In the genomic region with DNA sequence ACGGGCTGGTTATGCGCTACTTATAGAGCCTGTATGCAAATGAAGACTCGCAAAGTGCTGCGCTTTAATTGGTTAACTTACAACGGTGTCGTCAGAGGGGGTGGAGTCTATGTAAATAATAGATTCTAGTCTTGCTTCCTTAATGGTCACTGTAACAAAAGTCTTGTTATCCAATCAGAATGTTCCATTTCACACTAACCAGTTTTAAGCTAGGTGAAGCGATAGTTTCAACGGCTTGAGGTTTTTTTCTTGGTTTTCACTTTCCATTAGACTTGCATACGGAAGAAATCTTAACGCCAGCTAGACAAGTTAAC, we compare ENCODE assay signal across 8 cellular contexts.
A peak's percentile ranks its signal among the peaks of the same experiment; 100 is the strongest.
DNase-seq lines count a peak whose midpoint lies in the region; ATAC-seq and TF ChIP-seq lines count a peak whose summit lies in the region.
"Not testable (repeated sequence)": the region's sequence is repeated elsewhere in the genome, so short reads cannot be mapped to it uniquely, and the experiment has no call there.

No MANE protein-coding gene starts in this region.

- CTCF ChIA-PET in Panc1 (lab: Charles Lee), result not testable (repeated sequence)

- H3K4me1 ChIP-seq in BE2C; Panc1 (ENCODE audit: control insufficient read depth, insufficient read depth, low read length); foreskin keratinocyte; left lung; psoas muscle; testis: not testable (repeated sequence)

- intact Hi-C loops in Panc1 (cut with micrococcal nuclease; ENCODE audit: unreplicated experiment); left lung (cut with DNase I); psoas muscle (cut with DNase I); testis (cut with DNase I; ENCODE audit: low total_unique reads): not testable (repeated sequence)

- H3K4me3 ChIP-seq in BE2C (ENCODE audit: low read depth, low read length) (peak overlapping the region; percentile 28), Panc1 (ENCODE audit: low read depth in 2 of 2, low read length in 2 of 2) (peak overlapping the region; percentile 44 to 51), coronary artery (peak overlapping the region; percentile 63), left lung (peak overlapping the region in 1 of 2 donors; percentile 16), psoas muscle (peak overlapping the region; percentile 56), testis (peak overlapping the region; percentile 32 to 48)

- not testable (repeated sequence) for H3K36me3 Mint-ChIP-seq in activated naive CD8-positive, alpha-beta T cell treated with anti-CD3 and anti-CD28 coated beads, Interleukin-2, amount 10 ng/mL, durations not matched to agents 7 days and 5 days

- DNase-seq in BE2C; Panc1 (ENCODE audit: low read depth, low spot score); activated naive CD8-positive, alpha-beta T cell treated with anti-CD3 and anti-CD28 coated beads, Interleukin-2, amount 10 ng/mL, durations not matched to agents 7 days and 5 days; coronary artery (ENCODE audit: low spot score); foreskin keratinocyte; left lung; psoas muscle; testis: not testable (repeated sequence)

- H3K4me3 Mint-ChIP-seq in activated naive CD8-positive, alpha-beta T cell treated with anti-CD3 and anti-CD28 coated beads, Interleukin-2, amount 10 ng/mL, durations not matched to agents 7 days and 5 days, result not testable (repeated sequence)

- not testable (repeated sequence) for H3K4me1 Mint-ChIP-seq in activated naive CD8-positive, alpha-beta T cell treated with anti-CD3 and anti-CD28 coated beads, Interleukin-2, amount 10 ng/mL, durations not matched to agents 7 days and 5 days

- H3K27ac ChIP-seq in Panc1 (ENCODE audit: low read length); foreskin keratinocyte; left lung; psoas muscle; testis: not testable (repeated sequence)
- peak overlapping the region in 1 of 2 donors; percentile 77 for H3K27ac ChIP-seq in coronary artery

- BruUV-seq in Panc1 (replicated peaks; lab: Mats Ljungman, UMichigan), result not testable (repeated sequence)

- H3K36me3 ChIP-seq in BE2C; Panc1 (ENCODE audit: control insufficient read depth, insufficient read depth, low read length); left lung; psoas muscle (ENCODE audit: insufficient read depth in 1 of 2, low read depth in 1 of 2); testis (ENCODE audit: low read depth, missing control alignments): not testable (repeated sequence)

- POLR2A ChIA-PET in Panc1 (lab: Charles Lee); activated naive CD8-positive, alpha-beta T cell treated with anti-CD3 and anti-CD28 coated beads, Interleukin-2, amount 10 ng/mL, durations not matched to agents 7 days and 5 days (lab: Charles Lee): not testable (repeated sequence)

- in situ Hi-C loops in Panc1 (cut with HindIII; ENCODE audit: low pct_unique_long_range_greater_than_20kb, low sequenced_read_pairs), result not testable (repeated sequence)

- not testable (repeated sequence) for H3K27ac Mint-ChIP-seq in activated naive CD8-positive, alpha-beta T cell treated with anti-CD3 and anti-CD28 coated beads, Interleukin-2, amount 10 ng/mL, durations not matched to agents 7 days and 5 days

- WGBS in psoas muscle, 3 donors, result 1 to 6% (median 2%) methylated on average over 4 to 6 of the region's 10 CpGs
- 8 to 13% methylated on average over 6 to 10 of the region's 10 CpGs for WGBS in testis, 2 donors

- TF ChIP-seq POLR2A in testis (IDR thresholded peaks at IDR 0.05), result not testable (repeated sequence)

- not testable (repeated sequence) for H3K27me3 ChIP-seq in BE2C; Panc1 (ENCODE audit: control insufficient read depth, insufficient read depth, low read length); foreskin keratinocyte; left lung; psoas muscle (ENCODE audit: insufficient read depth in 3 of 3, low read length in 2 of 3); testis

- TF ChIP-seq CTCF in BE2C (IDR thresholded peaks at IDR 0.05; ENCODE audit: low read depth, low read length); Panc1 (IDR thresholded peaks at IDR 0.05); coronary artery (IDR thresholded peaks at IDR 0.05); foreskin keratinocyte (conservative IDR thresholded peaks at IDR 0.05); left lung (IDR thresholded peaks at IDR 0.05); psoas muscle (IDR thresholded peaks at IDR 0.05); testis (IDR thresholded peaks at IDR 0.05): not testable (repeated sequence)

- H3K9me3 Mint-ChIP-seq in activated naive CD8-positive, alpha-beta T cell treated with anti-CD3 and anti-CD28 coated beads, Interleukin-2, amount 10 ng/mL, durations not matched to agents 7 days and 5 days, result not testable (repeated sequence)

- not testable (repeated sequence) for H3K9me3 ChIP-seq in BE2C; Panc1 (ENCODE audit: control insufficient read depth, insufficient read depth, low read depth, low read length); left lung; psoas muscle; testis

- ATAC-seq in Panc1 (peak; percentile 91), foreskin keratinocyte (peak; percentile 88), left lung (peak; percentile 92), psoas muscle (peak; percentile 89 to 97 (median 94))
- peak; percentile 37 for ATAC-seq in activated naive CD8-positive, alpha-beta T cell treated with anti-CD3 and anti-CD28 coated beads, Interleukin-2, amount 10 ng/mL, durations not matched to agents 7 days and 5 days (ENCODE audit: low read depth)

- not testable (repeated sequence) for H3K27me3 Mint-ChIP-seq in activated naive CD8-positive, alpha-beta T cell treated with anti-CD3 and anti-CD28 coated beads, Interleukin-2, amount 10 ng/mL, durations not matched to agents 7 days and 5 days

Comparison
In these comparisons a context has a peak if more than half of its experiments do, and no peak if none do; other contexts are left out.
1. ATAC-seq: peak in every context shown above with its lines; median percentile 94 in psoas muscle; 92 in left lung; 91 in Panc1; 88 in foreskin keratinocyte; 37 in activated naive CD8-positive, alpha-beta T cell treated with anti-CD3 and anti-CD28 coated beads, Interleukin-2, amount 10 ng/mL, durations not matched to agents 7 days and 5 days.